In genomic region chr1:77779529-77780281, GRCh38 we compare ENCODE assay signal across 8 cellular contexts. TPM values are rescaled to one million over a fixed set of nuclear protein-coding genes. Genes with fewer than 3 reads are reported as not detected.
A peak's percentile ranks its signal among the peaks of the same experiment; 100 is the strongest.
DNase-seq lines count a peak whose midpoint lies in the region; ATAC-seq, FAIRE-seq and TF ChIP-seq lines count a peak whose summit lies in the region.

Gene MIGA1, plus strand, starts transcription at chr1:77779649. Its CDS starts 3,604 bp downstream, at chr1:77783253.

- H2AK5ac ChIP-seq in trophoblast cell (ENCODE audit: low read length): no peak within 1 kb of the TSS

- H3K79me1 ChIP-seq in trophoblast cell (ENCODE audit: low read length): peaks cover 8% of the 10 kb centered on the region

- peak; percentile 71 to 88 for TF ChIP-seq EP300 in tibial nerve (IDR thresholded peaks at IDR 0.05)

- H3K4me1 ChIP-seq in trophoblast cell (ENCODE audit: control insufficient read depth in 1 of 2, insufficient read depth in 2 of 2, low read length in 2 of 2): peaks cover 0 to 5% of the 10 kb centered on the region in 2 experiments
- peaks cover 0 to 21% (median 14%) of the 10 kb centered on the region in 4 donors for H3K4me1 ChIP-seq in tibial nerve

- peak within 1 kb of the TSS; percentile 24 for H2BK5ac ChIP-seq in trophoblast cell (ENCODE audit: low read depth, low read length, poor library complexity)

- H3K27ac ChIP-seq in trophoblast cell (ENCODE audit: low read depth, low read length) (peak within 1 kb of the TSS; percentile 36), tibial nerve (peak within 1 kb of the TSS; percentile 53 to 82 (median 69))

- H3K27me3 Mint-ChIP-seq in activated naive CD8-positive, alpha-beta T cell treated with anti-CD3 and anti-CD28 coated beads, Interleukin-2, amount 50 U/mL, for 24 hours: no peaks in the 10 kb centered on the region

- peak within 1 kb of the TSS; percentile 97 for H3K4me3 ChIP-seq in trophoblast cell (ENCODE audit: low read depth, low read length)
- H3K4me3 ChIP-seq in tibial nerve: peak within 1 kb of the TSS; percentile 61 to 90 (median 78)

- H3K36me3 ChIP-seq in trophoblast cell (ENCODE audit: control insufficient read depth in 1 of 2, insufficient read depth in 2 of 2, low read length in 2 of 2) (peaks cover 0 to 4% of the 10 kb centered on the region in 2 experiments), tibial nerve (peaks cover 0 to 11% (median 0%) of the 10 kb centered on the region in 3 donors)

- ATAC-seq in HG02798 (IDR thresholded peaks at IDR 0.05; ENCODE audit: poor library complexity, unreplicated experiment): peak; percentile 97
- ATAC-seq in activated naive CD8-positive, alpha-beta T cell treated with anti-CD3 and anti-CD28 coated beads, Interleukin-2, amount 50 U/mL, for 24 hours: peak; percentile 99

- peak within 1 kb of the TSS; percentile 58 for H4K91ac ChIP-seq in trophoblast cell (ENCODE audit: low read depth, low read length)

- H3K4me2 ChIP-seq in trophoblast cell (ENCODE audit: low read length): peak within 1 kb of the TSS; percentile 61

- peak; percentile 65 for DNase-seq in GM12891 (ENCODE audit: insufficient read length, low spot score)
- peak; percentile 75 for DNase-seq in NCI-H1417 treated with DMSO at 0.1 percent for 48 hours (lab: John Stamatoyannopoulos, UW)
- DNase-seq in SW 1271 (lab: John Stamatoyannopoulos, UW): peak; percentile 51 to 88
- peak; percentile 82 for DNase-seq in activated naive CD8-positive, alpha-beta T cell treated with anti-CD3 and anti-CD28 coated beads, Interleukin-2, amount 50 U/mL, for 24 hours
- peak; percentile 93 for DNase-seq in cardiac septum (ENCODE audit: low spot score)
- DNase-seq in trophoblast cell: peak; percentile 92 to 93
- DNase-seq in tibial nerve (ENCODE audit: low spot score in 2 of 2): peak; percentile 62 to 83

- H3K9me3 Mint-ChIP-seq in activated naive CD8-positive, alpha-beta T cell treated with anti-CD3 and anti-CD28 coated beads, Interleukin-2, amount 50 U/mL, for 24 hours: no peaks in the 10 kb centered on the region

- H3K27ac Mint-ChIP-seq in activated naive CD8-positive, alpha-beta T cell treated with anti-CD3 and anti-CD28 coated beads, Interleukin-2, amount 50 U/mL, for 24 hours: peak within 1 kb of the TSS; percentile 85

- H3K9me3 ChIP-seq in trophoblast cell (ENCODE audit: insufficient read depth, low read depth, low read length): no peaks in the 10 kb centered on the region
- H3K9me3 ChIP-seq in tibial nerve: no peaks in the 10 kb centered on the region

- H3K14ac ChIP-seq in trophoblast cell (ENCODE audit: low read length): peak within 1 kb of the TSS; percentile 86

- H2AFZ ChIP-seq in trophoblast cell (ENCODE audit: insufficient read depth, low read length, poor library complexity): peak within 1 kb of the TSS; percentile 98

- peak within 1 kb of the TSS; percentile 43 for H2BK12ac ChIP-seq in trophoblast cell (ENCODE audit: low read length)

- peak within 1 kb of the TSS; percentile 57 for H3K4ac ChIP-seq in trophoblast cell (ENCODE audit: low read depth, low read length)

- WGBS in trophoblast cell (ENCODE audit: extremely low coverage, insufficient coverage, insufficient read length): no CpG with 5 or more reads among the region's 40 CpGs
- 0% methylated on average over 26 to 37 of the region's 40 CpGs for WGBS in tibial nerve, 2 donors

- H3K4me1 Mint-ChIP-seq in activated naive CD8-positive, alpha-beta T cell treated with anti-CD3 and anti-CD28 coated beads, Interleukin-2, amount 50 U/mL, for 24 hours: peaks cover 33% of the 10 kb centered on the region

- no peak for TF ChIP-seq CTCF in tibial nerve (IDR thresholded peaks at IDR 0.05)

- H3K18ac ChIP-seq in trophoblast cell (ENCODE audit: low read length): peak within 1 kb of the TSS; percentile 79

- peaks cover 4% of the 10 kb centered on the region for H3K79me2 ChIP-seq in trophoblast cell (ENCODE audit: control insufficient read depth, insufficient read depth, low read length, poor library complexity)

- peak within 1 kb of the TSS; percentile 78 for H4K12ac ChIP-seq in trophoblast cell (ENCODE audit: low read depth, low read length)

- peak within 1 kb of the TSS; percentile 2 for H2BK120ac ChIP-seq in trophoblast cell (ENCODE audit: insufficient read depth, low read length, poor library complexity)

- no peak within 1 kb of the TSS for H3K23ac ChIP-seq in trophoblast cell (ENCODE audit: low read length)

- H3K9ac ChIP-seq in trophoblast cell (ENCODE audit: low read length): peak within 1 kb of the TSS; percentile 89

- peaks cover 12% of the 10 kb centered on the region for H3K36me3 Mint-ChIP-seq in activated naive CD8-positive, alpha-beta T cell treated with anti-CD3 and anti-CD28 coated beads, Interleukin-2, amount 50 U/mL, for 24 hours (ENCODE audit: low read depth)

- H3K4me3 Mint-ChIP-seq in activated naive CD8-positive, alpha-beta T cell treated with anti-CD3 and anti-CD28 coated beads, Interleukin-2, amount 50 U/mL, for 24 hours: peak within 1 kb of the TSS; percentile 98

- peak; percentile 91 for FAIRE-seq in GM12891 (lab: Jason Lieb, UNC)

- intact Hi-C loops in cardiac septum (cut with DNase I): loop anchor here (2.0 kb wide), 1 partner anchor 19 kb away; no protein-coding TSS in a partner anchor

- TF ChIP-seq POLR2A in GM12891 (IDR thresholded peaks at IDR 0.05; ENCODE audit: low read depth, low read length): peak; percentile 67
- TF ChIP-seq POLR2A in tibial nerve (IDR thresholded peaks at IDR 0.05): no peak

- no peaks in the 10 kb centered on the region for H3K27me3 ChIP-seq in trophoblast cell (ENCODE audit: insufficient read depth, low read length)
- H3K27me3 ChIP-seq in tibial nerve: no peaks in the 10 kb centered on the region

- peak within 1 kb of the TSS; percentile 94 for H4K8ac ChIP-seq in trophoblast cell (ENCODE audit: low read depth, low read length)

TF ChIP-seq in GM12891, 5 proteins besides CTCF, POLR2A, EP300 and RAD21:
- TF ChIP-seq POLR2AphosphoS5 (IDR thresholded peaks at IDR 0.05; ENCODE audit: low read depth, low read length): peak; percentile 54; the same call in 1 of the 2 replicates
- peak; percentile 31; the same call in 1 of the 2 replicates for TF ChIP-seq POU2F2 (IDR thresholded peaks at IDR 0.05; ENCODE audit: low read depth, low read length)
- TF ChIP-seq SPI1 (IDR thresholded peaks at IDR 0.05; ENCODE audit: low read depth, low read length): no peak
- peak; percentile 45; the same call in 1 of the 2 replicates for TF ChIP-seq TAF1 (IDR thresholded peaks at IDR 0.05; ENCODE audit: low read depth, low read length)
TF ChIP-seq in GM12891: peak in this region for 3.

RNA-seq across cellular contexts. Expression of gene MIGA1, which starts in this region (rescaled TPM):
- 1.7 TPM for polyA plus RNA-seq in GM12891 (2012; ENCODE audit: low read depth, missing spikeins)
- 11.1 TPM for total RNA-seq in cardiac septum
- 8.6 TPM in 2 replicates for polyA plus RNA-seq in trophoblast cell (2013)
- total RNA-seq in tibial nerve: 10 to 100 TPM; 14.7 to 27.8 (median 21.2) TPM

Comparison
In these comparisons a context has a peak if more than half of its experiments do, and no peak if none do; other contexts are left out.
1. Peak in every context shown above with its lines: DNase-seq, ATAC-seq, H3K4me3 ChIP-seq and H3K27ac ChIP-seq.